Comparison of ENCODE assay signal across 28 cellular contexts in the genomic region with DNA sequence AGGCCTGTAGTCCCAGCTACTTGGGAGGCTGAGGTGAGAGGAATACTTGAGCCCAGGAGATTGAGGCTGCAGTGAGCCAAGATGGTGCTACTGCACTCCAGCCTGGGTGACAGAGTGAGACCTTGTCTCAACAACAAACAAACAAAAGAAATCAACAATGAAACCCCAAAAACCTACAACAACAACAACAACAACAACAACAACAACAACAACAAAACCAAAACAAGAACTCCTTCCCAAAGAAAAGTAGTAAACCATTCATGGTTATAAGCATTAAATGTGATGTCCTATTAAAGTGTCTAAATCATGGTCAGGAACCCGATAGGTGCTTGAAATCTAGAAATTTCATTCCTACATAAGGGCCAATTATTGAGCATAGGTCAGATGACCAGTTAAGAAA. TPM values are rescaled to one million over a fixed set of nuclear protein-coding genes. Genes with fewer than 3 reads are reported as not detected.
"Had no signal": no experiment of that assay in that cellular context is flagged by ENCODE, and none has a peak within 500 bp of the region (broad histone marks: within the 10 kb centered on the region; RNA-seq: fewer than 3 reads in every experiment).

No MANE protein-coding gene starts in this region.

- H3K4me1 Mint-ChIP-seq: memory B cell, naive B cell had no signal

- H3K4me2 ChIP-seq: hepatocyte had no signal

- H3K27ac ChIP-seq: colonic mucosa, esophagus muscularis mucosa, prostate gland, right atrium auricular region, sigmoid colon, stomach, thyroid gland, vagina had no signal

- ATAC-seq: heart left ventricle; left lobe of liver; mucosa of descending colon; natural killer cell treated with Interleukin-12 subunit alpha and Interleukin-12 subunit beta and Interleukin-15 and Interleukin-18, amount 100 ng/mL, for 72 hours; stimulated activated effector memory CD8-positive, alpha-beta T cell treated with anti-CD3 and anti-CD28 coated beads, Interleukin-12 subunit alpha, Interleukin-12 subunit beta, amount 100 ng/mL, for 72 hours had no signal

- H3K4me1 ChIP-seq: colonic mucosa, esophagus muscularis mucosa, prostate gland, right atrium auricular region, sigmoid colon had no signal

- H3K27me3 ChIP-seq: colonic mucosa, esophagus muscularis mucosa, heart left ventricle, hepatocyte, right atrium auricular region, sigmoid colon, stomach, thyroid gland, vagina had no signal

- H3K4me3 Mint-ChIP-seq: memory B cell; mesothelial cell of epicardium; naive B cell; natural killer cell treated with Interleukin-12 subunit alpha and Interleukin-12 subunit beta and Interleukin-15 and Interleukin-18, amount 100 ng/mL, for 72 hours; neural crest cell; stimulated activated effector memory CD8-positive, alpha-beta T cell treated with anti-CD3 and anti-CD28 coated beads, Interleukin-12 subunit alpha, Interleukin-12 subunit beta, amount 100 ng/mL, for 72 hours had no signal

- H3K36me3 Mint-ChIP-seq: stimulated activated effector memory CD8-positive, alpha-beta T cell treated with anti-CD3 and anti-CD28 coated beads, Interleukin-12 subunit alpha, Interleukin-12 subunit beta, amount 100 ng/mL, for 72 hours had no signal

- DNase-seq: colonic mucosa; dermis blood vessel endothelial cell; effector memory CD4-positive, alpha-beta T cell; heart left ventricle; kidney; mucosa of descending colon; naive B cell; sigmoid colon; stimulated activated CD4-positive, alpha-beta T cell treated with anti-CD3 and anti-CD28 coated beads, Interleukin-2, amount 100 ng/mL, for 24 hours; stimulated activated CD4-positive, alpha-beta T cell treated with anti-CD3 and anti-CD28 coated beads, Interleukin-4, amount 100 ng/mL, for 24 hours; stimulated activated naive CD4-positive, alpha-beta T cell treated with Interleukin-2 at 50 U/mL for 16 hours; stomach; thyroid gland; trophoblast cell had no signal

- H3K9me3 ChIP-seq: colonic mucosa, esophagus muscularis mucosa, mucosa of descending colon, prostate gland, right atrium auricular region, sigmoid colon, thyroid gland, vagina had no signal

- H2AFZ ChIP-seq: hepatocyte had no signal

- H3K4me3 ChIP-seq: colonic mucosa, esophagus muscularis mucosa, heart left ventricle, hepatocyte, lung, mucosa of descending colon, prostate gland, right atrium auricular region, sigmoid colon, stomach, thyroid gland, vagina had no signal

- H3K27ac Mint-ChIP-seq: memory B cell; mesothelial cell of epicardium; naive B cell; natural killer cell treated with Interleukin-12 subunit alpha and Interleukin-12 subunit beta and Interleukin-15 and Interleukin-18, amount 100 ng/mL, for 72 hours; stimulated activated effector memory CD8-positive, alpha-beta T cell treated with anti-CD3 and anti-CD28 coated beads, Interleukin-12 subunit alpha, Interleukin-12 subunit beta, amount 100 ng/mL, for 72 hours had no signal

- H3K36me3 ChIP-seq: colonic mucosa, esophagus muscularis mucosa, heart left ventricle, prostate gland, right atrium auricular region, sigmoid colon, stomach, thyroid gland, vagina had no signal

RNA-seq across cellular contexts. Expression of a gene that starts 57.7 kb away (rescaled TPM):
- total RNA-seq: endothelial cell of umbilical vein, hepatocyte, mesothelial cell of epicardium, neural crest cell, skeletal muscle tissue had no signal
